Comparison of ENCODE assay signal across 20 cellular contexts in genomic region chr14:63515240-63515639, GRCh38.
"Had no signal": no experiment of that assay in that cellular context is flagged by ENCODE, and none has a peak within 500 bp of the region (broad histone marks: within the 10 kb centered on the region; RNA-seq: fewer than 3 reads in every experiment).

No MANE protein-coding gene starts in this region.

- H3K4me2 ChIP-seq: SK-N-SH had no signal

- H3K9ac ChIP-seq: SK-N-SH had no signal

- DNase-seq: KBM-7, NCI-H1092, NCI-H1105 treated with DMSO at 0.1 percent for 48 hours, NCI-H1417 treated with DMSO at 0.1 percent for 48 hours, NCI-H146, NCI-H1694 treated with DMSO at 0.1 percent for 48 hours, NCI-H1930, NCI-H2081, NCI-H2107, NCI-H2227 treated with DMSO at 0.1 percent for 48 hours, NCI-H524, NCI-H69, NCI-H774, PC-3, SHP77, SK-N-SH, SW 1271 had no signal

- ATAC-seq: Panc1, PC-3 had no signal

- H3K27ac ChIP-seq: RWPE1 had no signal

- H3K4me3 Mint-ChIP-seq: IgD-negative memory B cell had no signal

- H3K9me3 ChIP-seq: SK-N-SH had no signal

- H3K27me3 Mint-ChIP-seq: IgD-negative memory B cell had no signal
